ENCODE assay signal across 14 cellular contexts in genomic region chr4:99201687-99202086, GRCh38. TPM values are rescaled to one million over a fixed set of nuclear protein-coding genes. Genes with fewer than 3 reads are reported as not detected.
A peak's percentile ranks its signal among the peaks of the same experiment; 100 is the strongest.
DNase-seq lines count a peak whose midpoint lies in the region; ATAC-seq and TF ChIP-seq lines count a peak whose summit lies in the region.
"Had no signal": no experiment of that assay in that cellular context is flagged by ENCODE, and none has a peak within 500 bp of the region (broad histone marks: within the 10 kb centered on the region; RNA-seq: fewer than 3 reads in every experiment).

No MANE protein-coding gene starts in this region.

- H3K4me1 ChIP-seq in left lung (peaks cover 0 to 20% of the 10 kb centered on the region in 2 donors), tibial artery (peaks cover 0 to 45% (median 22%) of the 10 kb centered on the region in 4 donors)

- H3K9me3 ChIP-seq in left lung (peaks cover 0 to 4% of the 10 kb centered on the region in 2 donors), tibial artery (no peaks in the 10 kb centered on the region)

- H3K4me3 ChIP-seq in LNCaP clone FGC (ENCODE audit: low read depth, low read length) (no peak overlapping the region), epithelial cell of esophagus (ENCODE audit: low read length) (no peak overlapping the region), left lung (no peak overlapping the region), tibial artery (no peak overlapping the region)

- ATAC-seq in left lung: peak; percentile 52
- ATAC-seq in GM21528 (IDR thresholded peaks at IDR 0.05; ENCODE audit: low FRiP score, unreplicated experiment): no peak

- intact Hi-C loops in left lung (cut with DNase I): loop anchor here in 1 of 2 donors (5.0 kb wide), 1 partner anchor 206 kb away; no protein-coding TSS in a partner anchor
- intact Hi-C loops in tibial artery (cut with DNase I; ENCODE audit: low total_unique reads): loop anchor here (5.0 kb wide), 2 partner anchors 206 to 261 kb away; no protein-coding TSS in a partner anchor

- H3K27me3 ChIP-seq in left lung: no peaks in the 10 kb centered on the region
- H3K27me3 ChIP-seq in tibial artery: no peaks in the 10 kb centered on the region

- H3K27ac ChIP-seq in left lung: no peak overlapping the region
- peak overlapping the region; percentile 71 to 74 for H3K27ac ChIP-seq in tibial artery

- TF ChIP-seq CTCF in LNCaP clone FGC (IDR thresholded peaks at IDR 0.05; ENCODE audit: control insufficient read depth, extremely low read depth, insufficient read depth) (peak; percentile 37), epithelial cell of esophagus (IDR thresholded peaks at IDR 0.05; ENCODE audit: insufficient read depth, low read depth, low read length, missing control alignments) (peak; percentile 23), left lung (IDR thresholded peaks at IDR 0.05) (peak in 1 of 2 donors; percentile 10), tibial artery (IDR thresholded peaks at IDR 0.05) (peak; percentile 32 to 40)

- DNase-seq in LNCaP clone FGC (ENCODE audit: low read depth): no peak
- DNase-seq in epithelial cell of esophagus (ENCODE audit: low read depth): no peak
- no peak for DNase-seq in left lung
- no peak for DNase-seq in tibial artery
- no peak for DNase-seq in hippocampal formation (lab: John Stamatoyannopoulos, UW)
- DNase-seq in globus pallidus (ENCODE audit: low spot score): no peak
- no peak for DNase-seq in NCI-H1930 (lab: John Stamatoyannopoulos, UW)
- DNase-seq: activated CD4-positive, alpha-beta T cell treated with anti-CD3 and anti-CD28 coated beads, Interleukin-2, amount 50 U/mL, for 4 hours; activated naive CD4-positive, alpha-beta T cell treated with Interleukin-2 at 50 U/mL for 16 hours; NCI-H146; nephron progenitor cell had no signal

- no peaks in the 10 kb centered on the region for H3K36me3 ChIP-seq in left lung
- H3K36me3 ChIP-seq in tibial artery: peaks cover 0 to 3% (median 0%) of the 10 kb centered on the region in 3 donors

RNA-seq across cellular contexts. Expression of gene ADH6, which starts 17.4 kb away (rescaled TPM):
- total RNA-seq in left lung: not detected
- total RNA-seq: HT1080; T-helper 1 cell treated with Interleukin-12 subunit alpha and Interleukin-12 subunit beta and Interleukin-4 antibody, amounts not matched to agents 30 ng/mL and 1 ng/mL, for 36 hours had no signal

RNA-seq across cellular contexts. Expression of gene ADH4, which starts 57.6 kb away (rescaled TPM):
- not detected for total RNA-seq in left lung
- total RNA-seq: HT1080; T-helper 1 cell treated with Interleukin-12 subunit alpha and Interleukin-12 subunit beta and Interleukin-4 antibody, amounts not matched to agents 30 ng/mL and 1 ng/mL, for 36 hours had no signal

Comparison
In these comparisons a context has a peak if more than half of its experiments do, and no peak if none do; other contexts are left out.
1. H3K27ac ChIP-seq: peak in tibial artery (2 of 2); none in left lung (0 of 2).